1 cellular context compared by ENCODE assay signal in the genomic region with DNA sequence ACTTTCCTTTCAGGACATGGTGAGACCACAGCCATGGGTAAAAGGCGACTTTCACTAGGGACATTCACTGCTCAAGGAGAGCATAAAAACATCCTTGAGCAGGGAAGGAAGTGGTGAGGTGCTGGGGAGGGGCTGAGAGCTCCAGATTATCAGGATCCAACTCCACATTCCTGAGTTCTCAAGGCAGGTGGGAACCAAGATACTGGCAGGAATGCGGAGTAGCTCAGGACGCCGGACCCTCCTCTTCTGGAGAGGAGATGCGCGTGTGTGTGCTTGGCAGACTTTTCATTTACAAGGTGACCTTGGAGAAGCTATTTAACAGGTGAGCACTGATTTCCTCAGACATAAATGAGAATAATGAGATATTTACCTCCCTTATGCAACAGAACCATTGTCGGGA.
TF ChIP-seq lines count a peak whose summit lies in the region.

No MANE protein-coding gene starts in this region.

TF ChIP-seq in GM12878, 131 proteins besides CTCF, POLR2A, EP300 and RAD21:
- TF ChIP-seq SMC3 (IDR thresholded peaks at IDR 0.05; ENCODE audit: borderline replicate concordance, low read length) (no peak), ZNF274 (IDR thresholded peaks at IDR 0.05; ENCODE audit: insufficient read depth, insufficient read length) (no peak), TBL1XR1 (IDR thresholded peaks at IDR 0.05; ENCODE audit: low read depth, low read length) (no peak), RELA (IDR thresholded peaks at IDR 0.05; ENCODE audit: borderline replicate concordance, partially characterized antibody) (no peak), ZBED1 (IDR thresholded peaks at IDR 0.05; ENCODE audit: borderline replicate concordance) (no peak), FOXK2 (IDR thresholded peaks at IDR 0.05) (no peak), FOS (IDR thresholded peaks at IDR 0.05; ENCODE audit: borderline replicate concordance, extremely low read depth, insufficient read length) (no peak), POLR2AphosphoS2 (IDR thresholded peaks at IDR 0.05; ENCODE audit: low read depth, low read length) (no peak), SRF (IDR thresholded peaks at IDR 0.05; ENCODE audit: low read depth in 2 of 2, low read length in 2 of 2) (no peak), HCFC1 (IDR thresholded peaks at IDR 0.05; ENCODE audit: low read length) (no peak), NBN (IDR thresholded peaks at IDR 0.05) (no peak), IKZF2 (IDR thresholded peaks at IDR 0.05) (no peak), HDGF (IDR thresholded peaks at IDR 0.05) (no peak), LARP7 (IDR thresholded peaks at IDR 0.05) (no peak), CHD2 (IDR thresholded peaks at IDR 0.05; ENCODE audit: borderline replicate concordance, low read depth, low read length) (no peak), BHLHE40 (IDR thresholded peaks at IDR 0.05; ENCODE audit: borderline replicate concordance in 1 of 2, low read depth in 2 of 2, low read length in 1 of 2) (no peak)
- TF ChIP-seq, protein P1, sequence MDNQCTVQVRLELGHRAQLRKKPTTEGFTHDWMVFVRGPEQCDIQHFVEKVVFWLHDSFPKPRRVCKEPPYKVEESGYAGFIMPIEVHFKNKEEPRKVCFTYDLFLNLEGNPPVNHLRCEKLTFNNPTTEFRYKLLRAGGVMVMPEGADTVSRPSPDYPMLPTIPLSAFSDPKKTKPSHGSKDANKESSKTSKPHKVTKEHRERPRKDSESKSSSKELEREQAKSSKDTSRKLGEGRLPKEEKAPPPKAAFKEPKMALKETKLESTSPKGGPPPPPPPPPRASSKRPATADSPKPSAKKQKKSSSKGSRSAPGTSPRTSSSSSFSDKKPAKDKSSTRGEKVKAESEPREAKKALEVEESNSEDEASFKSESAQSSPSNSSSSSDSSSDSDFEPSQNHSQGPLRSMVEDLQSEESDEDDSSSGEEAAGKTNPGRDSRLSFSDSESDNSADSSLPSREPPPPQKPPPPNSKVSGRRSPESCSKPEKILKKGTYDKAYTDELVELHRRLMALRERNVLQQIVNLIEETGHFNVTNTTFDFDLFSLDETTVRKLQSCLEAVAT (IDR thresholded peaks at IDR 0.05), result no peak
- TF ChIP-seq, protein P2, sequence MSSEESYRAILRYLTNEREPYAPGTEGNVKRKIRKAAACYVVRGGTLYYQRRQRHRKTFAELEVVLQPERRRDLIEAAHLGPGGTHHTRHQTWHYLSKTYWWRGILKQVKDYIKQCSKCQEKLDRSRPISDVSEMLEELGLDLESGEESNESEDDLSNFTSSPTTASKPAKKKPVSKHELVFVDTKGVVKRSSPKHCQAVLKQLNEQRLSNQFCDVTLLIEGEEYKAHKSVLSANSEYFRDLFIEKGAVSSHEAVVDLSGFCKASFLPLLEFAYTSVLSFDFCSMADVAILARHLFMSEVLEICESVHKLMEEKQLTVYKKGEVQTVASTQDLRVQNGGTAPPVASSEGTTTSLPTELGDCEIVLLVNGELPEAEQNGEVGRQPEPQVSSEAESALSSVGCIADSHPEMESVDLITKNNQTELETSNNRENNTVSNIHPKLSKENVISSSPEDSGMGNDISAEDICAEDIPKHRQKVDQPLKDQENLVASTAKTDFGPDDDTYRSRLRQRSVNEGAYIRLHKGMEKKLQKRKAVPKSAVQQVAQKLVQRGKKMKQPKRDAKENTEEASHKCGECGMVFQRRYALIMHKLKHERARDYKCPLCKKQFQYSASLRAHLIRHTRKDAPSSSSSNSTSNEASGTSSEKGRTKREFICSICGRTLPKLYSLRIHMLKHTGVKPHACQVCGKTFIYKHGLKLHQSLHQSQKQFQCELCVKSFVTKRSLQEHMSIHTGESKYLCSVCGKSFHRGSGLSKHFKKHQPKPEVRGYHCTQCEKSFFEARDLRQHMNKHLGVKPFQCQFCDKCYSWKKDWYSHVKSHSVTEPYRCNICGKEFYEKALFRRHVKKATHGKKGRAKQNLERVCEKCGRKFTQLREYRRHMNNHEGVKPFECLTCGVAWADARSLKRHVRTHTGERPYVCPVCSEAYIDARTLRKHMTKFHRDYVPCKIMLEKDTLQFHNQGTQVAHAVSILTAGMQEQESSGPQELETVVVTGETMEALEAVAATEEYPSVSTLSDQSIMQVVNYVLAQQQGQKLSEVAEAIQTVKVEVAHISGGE (CRISPR knock-in tag; IDR thresholded peaks at IDR 0.05), result no peak
- TF ChIP-seq, protein P3, sequence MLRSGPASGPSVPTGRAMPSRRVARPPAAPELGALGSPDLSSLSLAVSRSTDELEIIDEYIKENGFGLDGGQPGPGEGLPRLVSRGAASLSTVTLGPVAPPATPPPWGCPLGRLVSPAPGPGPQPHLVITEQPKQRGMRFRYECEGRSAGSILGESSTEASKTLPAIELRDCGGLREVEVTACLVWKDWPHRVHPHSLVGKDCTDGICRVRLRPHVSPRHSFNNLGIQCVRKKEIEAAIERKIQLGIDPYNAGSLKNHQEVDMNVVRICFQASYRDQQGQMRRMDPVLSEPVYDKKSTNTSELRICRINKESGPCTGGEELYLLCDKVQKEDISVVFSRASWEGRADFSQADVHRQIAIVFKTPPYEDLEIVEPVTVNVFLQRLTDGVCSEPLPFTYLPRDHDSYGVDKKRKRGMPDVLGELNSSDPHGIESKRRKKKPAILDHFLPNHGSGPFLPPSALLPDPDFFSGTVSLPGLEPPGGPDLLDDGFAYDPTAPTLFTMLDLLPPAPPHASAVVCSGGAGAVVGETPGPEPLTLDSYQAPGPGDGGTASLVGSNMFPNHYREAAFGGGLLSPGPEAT (IDR thresholded peaks at IDR 0.05; ENCODE audit: low read depth), result no peak
